ENCODE assay signal across 12 cellular contexts in genomic region chr22:36411589-36412258, GRCh38. TPM values are rescaled to one million over a fixed set of nuclear protein-coding genes. Genes with fewer than 3 reads are reported as not detected.
DNase-seq lines count a peak whose midpoint lies in the region; ATAC-seq and TF ChIP-seq lines count a peak whose summit lies in the region.
"Had no signal": no experiment of that assay in that cellular context is flagged by ENCODE, and none has a peak within 500 bp of the region (broad histone marks: within the 10 kb centered on the region; RNA-seq: fewer than 3 reads in every experiment).

No MANE protein-coding gene starts in this region.

- no peaks in the 10 kb centered on the region for H3K79me2 ChIP-seq in mammary epithelial cell (ENCODE audit: insufficient read depth, low read length)

- CTCF ChIA-PET in RWPE1 (lab: Yijun Ruan, JAX) (interaction anchor here (0.6 kb wide), 1 partner anchor 763 kb away, joined by 4 read pairs; no protein-coding TSS in a partner anchor), mammary epithelial cell (lab: Charles Lee; ENCODE audit: low non-redundant PET) (no interaction called here)

- H3K4me1 ChIP-seq in mammary epithelial cell (ENCODE audit: insufficient read depth, low read length) (peaks cover 17% of the 10 kb centered on the region), tibial artery (peaks cover 0 to 12% (median 0%) of the 10 kb centered on the region in 4 donors)

- WGBS in mammary epithelial cell (ENCODE audit: low coverage, missing lambda C conversion rate), result 77% methylated on average over 6 of the region's 6 CpGs

- H3K27ac Mint-ChIP-seq in activated CD4-positive, alpha-beta T cell treated with anti-CD3 and anti-CD28 coated beads, Interleukin-2, amount 10 ng/mL, durations not matched to agents 24 days and 14 days, result no peak overlapping the region

- H3K27me3 Mint-ChIP-seq in activated CD4-positive, alpha-beta T cell treated with anti-CD3 and anti-CD28 coated beads, Interleukin-2, amount 10 ng/mL, durations not matched to agents 24 days and 14 days, result no peaks in the 10 kb centered on the region

- H3K9me3 Mint-ChIP-seq in activated CD4-positive, alpha-beta T cell treated with anti-CD3 and anti-CD28 coated beads, Interleukin-2, amount 10 ng/mL, durations not matched to agents 24 days and 14 days, result no peaks in the 10 kb centered on the region

- no peak for ATAC-seq in HG02678 (IDR thresholded peaks at IDR 0.05; ENCODE audit: unreplicated experiment)
- ATAC-seq: GM12878 had no signal

- H3K4me3 Mint-ChIP-seq in activated CD4-positive, alpha-beta T cell treated with anti-CD3 and anti-CD28 coated beads, Interleukin-2, amount 10 ng/mL, durations not matched to agents 24 days and 14 days, result no peak overlapping the region

- H3K4me2 ChIP-seq in mammary epithelial cell (ENCODE audit: insufficient read depth, low read depth, low read length), result no peak overlapping the region

- no peak overlapping the region for H2AFZ ChIP-seq in mammary epithelial cell (ENCODE audit: low read depth, low read length)

- intact Hi-C loops in activated CD4-positive, alpha-beta T cell treated with anti-CD3 and anti-CD28 coated beads, Interleukin-2, amount 10 ng/mL, durations not matched to agents 24 days and 14 days (cut with micrococcal nuclease), result no loop called here
- intact Hi-C loops in mammary epithelial cell (cut with micrococcal nuclease) (no loop called here), tibial artery (cut with DNase I; ENCODE audit: low total_unique reads) (no loop called here)

- H3K36me3 Mint-ChIP-seq in activated CD4-positive, alpha-beta T cell treated with anti-CD3 and anti-CD28 coated beads, Interleukin-2, amount 10 ng/mL, durations not matched to agents 24 days and 14 days (ENCODE audit: low read depth), result no peaks in the 10 kb centered on the region

- H3K36me3 ChIP-seq in mammary epithelial cell (ENCODE audit: insufficient read depth, low read length) (no peaks in the 10 kb centered on the region), tibial artery (no peaks in the 10 kb centered on the region)

- H3K27me3 ChIP-seq in mammary epithelial cell (ENCODE audit: insufficient read depth, low read length) (no peaks in the 10 kb centered on the region), tibial artery (no peaks in the 10 kb centered on the region)

- peak; percentile 35 to 36 for DNase-seq in activated CD4-positive, alpha-beta T cell treated with anti-CD3 and anti-CD28 coated beads for 4 hours
- DNase-seq in activated CD4-positive, alpha-beta T cell treated with anti-CD3 and anti-CD28 coated beads, Interleukin-2, amount 10 ng/mL, durations not matched to agents 24 days and 14 days, result no peak
- DNase-seq in RWPE1 (ENCODE audit: low spot score), result no peak
- DNase-seq in epithelial cell of prostate (ENCODE audit: low read depth, low spot score), result no peak
- peak; percentile 40 for DNase-seq in stimulated activated naive CD4-positive, alpha-beta T cell treated with Interleukin-2 at 50 U/mL for 16 hours (lab: John Stamatoyannopoulos, UW)
- no peak for DNase-seq in mammary epithelial cell
- no peak for DNase-seq in tibial artery
- DNase-seq: activated CD4-positive, CD25-positive, alpha-beta regulatory T cell; C1 segment of cervical spinal cord; OCI-M1 had no signal

- POLR2A ChIA-PET in RWPE1 (lab: Yijun Ruan, JAX; ENCODE audit: low non-redundant PET), result no interaction called here

- no peak overlapping the region for H3K9ac ChIP-seq in mammary epithelial cell (ENCODE audit: insufficient read depth, low read length)

- H3K4me1 Mint-ChIP-seq in activated CD4-positive, alpha-beta T cell treated with anti-CD3 and anti-CD28 coated beads, Interleukin-2, amount 10 ng/mL, durations not matched to agents 24 days and 14 days, result peaks cover 23% of the 10 kb centered on the region

- H3K4me3 ChIP-seq in mammary epithelial cell (replicated peaks in 1 of 3; ENCODE audit: insufficient read depth in 1 of 3, low read depth in 2 of 3, low read length in 3 of 3) (no peak overlapping the region), tibial artery (no peak overlapping the region)
- H3K4me3 ChIP-seq: GM12878 had no signal

- no peaks in the 10 kb centered on the region for H4K20me1 ChIP-seq in mammary epithelial cell (ENCODE audit: insufficient read depth, low read length)

- dilution Hi-C loops in mammary epithelial cell (cut with HindIII; ENCODE audit: low sequenced_read_pairs), result no loop called here

- no TSS peak for BruUV-seq in mammary epithelial cell (replicated peaks; lab: Mats Ljungman, UMichigan)

- H3K9me3 ChIP-seq in mammary epithelial cell (replicated peaks; ENCODE audit: insufficient read depth, low read length) (no peaks in the 10 kb centered on the region), tibial artery (no peaks in the 10 kb centered on the region)

- TF ChIP-seq CTCF in RWPE1 (conservative IDR thresholded peaks at IDR 0.05; ENCODE audit: low read depth) (no peak), mammary epithelial cell (conservative IDR thresholded peaks at IDR 0.05 in 1 of 2, IDR thresholded peaks at IDR 0.05 in 1 of 2; ENCODE audit: extremely low read depth in 1 of 2, insufficient read depth in 1 of 2, low read depth in 1 of 2, low read length in 2 of 2) (no peak), tibial artery (IDR thresholded peaks at IDR 0.05) (no peak)

- in situ Hi-C loops in mammary epithelial cell (cut with MboI; ENCODE audit: low sequenced_read_pairs in 2 of 2), result no loop called here

- H3K27ac ChIP-seq in RWPE1 (peak overlapping the region; percentile 91), epithelial cell of prostate (peak overlapping the region; percentile 94), mammary epithelial cell (ENCODE audit: insufficient read depth, low read depth, low read length) (no peak overlapping the region), tibial artery (no peak overlapping the region)

RNA-seq across cellular contexts. Expression of gene MYH9, which starts 24.0 kb away (rescaled TPM):
- total RNA-seq in activated CD4-positive, alpha-beta T cell treated with anti-CD3 and anti-CD28 coated beads, Interleukin-2, amount 10 ng/mL, durations not matched to agents 24 days and 14 days, result 625 and 633 TPM in 2 replicates
- total RNA-seq in mammary epithelial cell, result 1,000 to 10,000 TPM; 1,183 to 1,246 TPM
- polyA plus RNA-seq in mammary epithelial cell, result 295 TPM
- polyA minus RNA-seq in mammary epithelial cell, result 996 TPM

Comparison
In these comparisons a context has a peak if more than half of its experiments do, and no peak if none do; other contexts are left out.
1. DNase-seq: peak in activated CD4-positive, alpha-beta T cell treated with anti-CD3 and anti-CD28 coated beads for 4 hours (2 of 2) and stimulated activated naive CD4-positive, alpha-beta T cell treated with Interleukin-2 at 50 U/mL for 16 hours (single experiment); none in activated CD4-positive, alpha-beta T cell treated with anti-CD3 and anti-CD28 coated beads, Interleukin-2, amount 10 ng/mL, durations not matched to agents 24 days and 14 days (single experiment), RWPE1 (single experiment), epithelial cell of prostate (single experiment), mammary epithelial cell (single experiment) and tibial artery (0 of 2).
2. H3K27ac ChIP-seq: peak in RWPE1 (single experiment) and epithelial cell of prostate (single experiment); none in mammary epithelial cell (single experiment) and tibial artery (0 of 2).